In genomic region chr1:9476790-9477463, GRCh38 we compare ENCODE assay signal across 12 cellular contexts.
A peak's percentile ranks its signal among the peaks of the same experiment; 100 is the strongest.
DNase-seq lines count a peak whose midpoint lies in the region; ATAC-seq, FAIRE-seq and TF ChIP-seq lines count a peak whose summit lies in the region.
"Had no signal": no experiment of that assay in that cellular context is flagged by ENCODE, and none has a peak within 500 bp of the region (broad histone marks: within the 10 kb centered on the region; RNA-seq: fewer than 3 reads in every experiment).

No MANE protein-coding gene starts in this region.

- no peaks in the 10 kb centered on the region for H3K4me1 Mint-ChIP-seq in WTC11
- no peaks in the 10 kb centered on the region for H3K4me1 Mint-ChIP-seq in naive thymus-derived CD4-positive, alpha-beta T cell

- H3K27ac ChIP-seq in keratinocyte (ENCODE audit: control insufficient read depth, insufficient read depth, low read length): peak overlapping the region; percentile 43
- H3K27ac ChIP-seq in gastroesophageal sphincter: no peak overlapping the region
- no peak overlapping the region for H3K27ac ChIP-seq in naive thymus-derived CD4-positive, alpha-beta T cell (ENCODE audit: low read depth, low read length)

- no peak for TF ChIP-seq EP300 in gastroesophageal sphincter (IDR thresholded peaks at IDR 0.05)

- TF ChIP-seq POLR2A in gastroesophageal sphincter (IDR thresholded peaks at IDR 0.05): no peak

- H3K27ac Mint-ChIP-seq in WTC11: peak overlapping the region; percentile 55
- H3K27ac Mint-ChIP-seq in naive thymus-derived CD4-positive, alpha-beta T cell: no peak overlapping the region

- ATAC-seq in WTC11 (no peak), GM19455 (IDR thresholded peaks at IDR 0.05; ENCODE audit: unreplicated experiment) (no peak), gastroesophageal sphincter (no peak)
- ATAC-seq in naive thymus-derived CD4-positive, alpha-beta T cell: no peak

- DNase-seq in EH (ENCODE audit: low read depth) (peak; percentile 54), HPDE6-E6E7 (ENCODE audit: extremely low spot score) (peak; percentile 87), WTC11 (ENCODE audit: low spot score) (no peak), keratinocyte (ENCODE audit: low read depth, low spot score) (peak; percentile 98), NAMALWA (ENCODE audit: low spot score) (no peak)
- no peak for DNase-seq in naive thymus-derived CD4-positive, alpha-beta T cell
- DNase-seq: activated CD8-positive, alpha-beta memory T cell treated with anti-CD3 and anti-CD28 coated beads, Interleukin-2, amount 50 U/mL, for 4 hours; CD4-positive, CD25-positive, alpha-beta regulatory T cell; kidney; NCI-H748 treated with DMSO at 0.1 percent for 48 hours had no signal

- dilution Hi-C loops in keratinocyte (cut with MboI; ENCODE audit: extremely low pct_ligation_motif_present, low sequenced_read_pairs): no loop called here

- H3K9me3 ChIP-seq in keratinocyte (ENCODE audit: control insufficient read depth, low read depth, low read length) (no peaks in the 10 kb centered on the region), gastroesophageal sphincter (no peaks in the 10 kb centered on the region)
- H3K9me3 ChIP-seq in naive thymus-derived CD4-positive, alpha-beta T cell (ENCODE audit: control insufficient read depth in 2 of 3, low read length in 3 of 3): no peaks in the 10 kb centered on the region

- POLR2A ChIA-PET in WTC11 (lab: Charles Lee): interaction anchor here (0.5 kb wide), 1 partner anchor 229 kb away, joined by 4 read pairs; no protein-coding TSS in a partner anchor
- POLR2A ChIA-PET in naive thymus-derived CD4-positive, alpha-beta T cell (lab: Charles Lee): interaction anchor here (0.7 kb wide), 1 partner anchor 8 kb away, joined by 3 read pairs; no protein-coding TSS in a partner anchor

- peak overlapping the region; percentile 26 for H3K9ac ChIP-seq in keratinocyte (ENCODE audit: control insufficient read depth, extremely low read depth, insufficient read depth, low read length)

- H3K36me3 Mint-ChIP-seq in WTC11: no peaks in the 10 kb centered on the region
- H3K36me3 Mint-ChIP-seq in naive thymus-derived CD4-positive, alpha-beta T cell: no peaks in the 10 kb centered on the region
- H3K36me3 Mint-ChIP-seq: CD4-positive, CD25-positive, alpha-beta regulatory T cell had no signal

- CTCF ChIA-PET in WTC11 (lab: Charles Lee): interaction anchor here (0.6 to 2.0 kb wide), 2 partner anchors 13 to 210 kb away, joined by 4 to 5 read pairs; no protein-coding TSS in a partner anchor
- CTCF ChIA-PET in naive thymus-derived CD4-positive, alpha-beta T cell (lab: Charles Lee): interaction anchor here (1.0 kb wide), 1 partner anchor 193 kb away, joined by 3 read pairs; no protein-coding TSS in a partner anchor

- no peak for TF ChIP-seq CTCF in WTC11 (IDR thresholded peaks at IDR 0.05)
- TF ChIP-seq CTCF in keratinocyte (optimal IDR thresholded peaks at IDR 0.05 in 1 of 3, IDR thresholded peaks at IDR 0.05 in 1 of 3, conservative IDR thresholded peaks at IDR 0.05 in 1 of 3; ENCODE audit: extremely low read depth in 1 of 3, insufficient read depth in 2 of 3, low read length in 3 of 3): no peak
- no peak for TF ChIP-seq CTCF in gastroesophageal sphincter (IDR thresholded peaks at IDR 0.05)

- no peaks in the 10 kb centered on the region for H3K79me2 ChIP-seq in keratinocyte (ENCODE audit: control insufficient read depth, insufficient read depth, low read length)

- H3K4me1 ChIP-seq in keratinocyte (ENCODE audit: control insufficient read depth, extremely low read depth, insufficient read depth, low read length) (peaks cover 28% of the 10 kb centered on the region), gastroesophageal sphincter (peaks cover 0 to 17% (median 3%) of the 10 kb centered on the region in 3 donors)
- H3K4me1 ChIP-seq in naive thymus-derived CD4-positive, alpha-beta T cell (ENCODE audit: control insufficient read depth in 2 of 2, insufficient read depth in 2 of 2, low read length in 2 of 2): no peaks in the 10 kb centered on the region

- intact Hi-C loops in naive thymus-derived CD4-positive, alpha-beta T cell (cut with micrococcal nuclease): no loop called here

- H4K20me1 ChIP-seq in keratinocyte (ENCODE audit: control insufficient read depth, extremely low read depth, insufficient read depth, low read length): no peaks in the 10 kb centered on the region

- WGBS in gastroesophageal sphincter (ENCODE audit: low coverage in 1 of 2), 2 donors: 60 to 100% methylated on average over 1 of the region's 4 CpGs

- peak; percentile 99 for FAIRE-seq in keratinocyte (lab: Jason Lieb, UNC)
- FAIRE-seq: kidney had no signal

- peak overlapping the region; percentile 11 for H3K4me2 ChIP-seq in keratinocyte (ENCODE audit: control insufficient read depth, extremely low read depth, insufficient read depth, low read depth, low read length)

- no peak overlapping the region for H3K4me3 ChIP-seq in keratinocyte (ENCODE audit: control insufficient read depth in 2 of 3, extremely low read depth in 1 of 3, insufficient read depth in 2 of 3, low read depth in 1 of 3, low read length in 3 of 3)
- H3K4me3 ChIP-seq in gastroesophageal sphincter: no peak overlapping the region
- H3K4me3 ChIP-seq in naive thymus-derived CD4-positive, alpha-beta T cell (ENCODE audit: low read length): no peak overlapping the region

- no peaks in the 10 kb centered on the region for H3K27me3 Mint-ChIP-seq in WTC11 (ENCODE audit: low read depth)
- H3K27me3 Mint-ChIP-seq in naive thymus-derived CD4-positive, alpha-beta T cell: peaks cover 0 to 19% (median 4%) of the 10 kb centered on the region in 5 donors

- H3K9me3 Mint-ChIP-seq in WTC11: no peaks in the 10 kb centered on the region
- H3K9me3 Mint-ChIP-seq in naive thymus-derived CD4-positive, alpha-beta T cell: no peaks in the 10 kb centered on the region
- H3K9me3 Mint-ChIP-seq: CD4-positive, CD25-positive, alpha-beta regulatory T cell had no signal

- no peaks in the 10 kb centered on the region for H3K27me3 ChIP-seq in keratinocyte (ENCODE audit: control insufficient read depth, extremely low read depth, insufficient read depth, low read length)
- H3K27me3 ChIP-seq in gastroesophageal sphincter: no peaks in the 10 kb centered on the region
- H3K27me3 ChIP-seq in naive thymus-derived CD4-positive, alpha-beta T cell (ENCODE audit: control insufficient read depth in 2 of 2, insufficient read depth in 2 of 2, low read length in 2 of 2): no peaks in the 10 kb centered on the region

- no peaks in the 10 kb centered on the region for H3K9me1 ChIP-seq in keratinocyte (ENCODE audit: control insufficient read depth, extremely low read depth, insufficient read depth, low read length)

- no peaks in the 10 kb centered on the region for H3K36me3 ChIP-seq in keratinocyte (ENCODE audit: control insufficient read depth in 2 of 2, extremely low read depth in 1 of 2, insufficient read depth in 2 of 2, low read length in 2 of 2)
- H3K36me3 ChIP-seq in gastroesophageal sphincter: no peaks in the 10 kb centered on the region
- no peaks in the 10 kb centered on the region for H3K36me3 ChIP-seq in naive thymus-derived CD4-positive, alpha-beta T cell (ENCODE audit: control insufficient read depth in 2 of 3, insufficient read depth in 3 of 3, low read length in 3 of 3)

- H3K4me3 Mint-ChIP-seq in WTC11: no peak overlapping the region
- no peak overlapping the region for H3K4me3 Mint-ChIP-seq in naive thymus-derived CD4-positive, alpha-beta T cell
- H3K4me3 Mint-ChIP-seq: CD4-positive, CD25-positive, alpha-beta regulatory T cell had no signal

- H2AFZ ChIP-seq in keratinocyte (ENCODE audit: control insufficient read depth, low read length): no peak overlapping the region

TF ChIP-seq in WTC11, 78 proteins besides CTCF, POLR2A, EP300 and RAD21:
- TF ChIP-seq ZSCAN18 (CRISPR knock-in tag; IDR thresholded peaks at IDR 0.05) (no peak), ZNF219 (CRISPR knock-in tag; IDR thresholded peaks at IDR 0.05; ENCODE audit: borderline replicate concordance) (no peak), TEAD4 (CRISPR knock-in tag; IDR thresholded peaks at IDR 0.05) (no peak), TCF7 (CRISPR knock-in tag; IDR thresholded peaks at IDR 0.05; ENCODE audit: low read depth) (no peak), ATF2 (CRISPR knock-in tag; IDR thresholded peaks at IDR 0.05; ENCODE audit: borderline replicate concordance, low read depth) (no peak)

Comparison
In these comparisons a context has a peak if more than half of its experiments do, and no peak if none do; other contexts are left out.
1. DNase-seq: peak in EH (single experiment), HPDE6-E6E7 (single experiment) and keratinocyte (single experiment); none in WTC11 (single experiment), NAMALWA (single experiment) and naive thymus-derived CD4-positive, alpha-beta T cell (0 of 9).